ENCODE assay signal across 9 cellular contexts in the genomic region with DNA sequence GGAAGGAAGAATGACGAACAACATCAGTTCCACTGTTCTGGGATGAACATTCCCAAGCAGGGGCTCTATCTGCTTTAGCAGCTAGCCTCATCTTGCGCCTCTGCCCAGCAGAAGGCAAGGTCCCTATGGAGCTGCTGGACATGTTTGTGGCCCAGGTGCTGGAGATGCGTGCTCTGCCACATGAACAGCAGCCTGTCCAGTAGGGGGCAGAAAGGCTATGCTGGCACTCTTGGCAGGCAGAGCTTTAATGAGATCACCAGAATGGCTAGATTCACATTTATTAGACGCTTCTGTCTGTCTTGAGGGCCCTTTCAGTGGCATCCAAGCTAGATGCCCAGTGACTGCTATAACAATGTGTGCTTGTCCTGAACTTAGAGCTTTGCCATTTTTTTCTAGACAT.
DNase-seq lines count a peak whose midpoint lies in the region; ATAC-seq, FAIRE-seq and TF ChIP-seq lines count a peak whose summit lies in the region.
"Had no signal": no experiment of that assay in that cellular context is flagged by ENCODE, and none has a peak within 500 bp of the region (broad histone marks: within the 10 kb centered on the region; RNA-seq: fewer than 3 reads in every experiment).

No MANE protein-coding gene starts in this region.

- DNase-seq in AG20443 (ENCODE audit: low spot score) (peak; percentile 14), RCC 7860 (ENCODE audit: low spot score) (peak; percentile 11), cardiac muscle cell (ENCODE audit: low read depth in 1 of 2, low spot score in 1 of 2) (peak; percentile 32 to 68), upper lobe of right lung (no peak), NCI-H1436 (lab: John Stamatoyannopoulos, UW) (no peak), suprapubic skin (ENCODE audit: low spot score in 2 of 2) (no peak), small intestine (no peak)

- intact Hi-C loops in upper lobe of right lung (cut with DNase I), result no loop called here

- peak; percentile 64 for ATAC-seq in GM21786 (IDR thresholded peaks at IDR 0.05; ENCODE audit: unreplicated experiment)
- ATAC-seq in upper lobe of right lung, result peak; percentile 35

- H3K36me3 ChIP-seq in cardiac muscle cell (no peaks in the 10 kb centered on the region), upper lobe of right lung (no peaks in the 10 kb centered on the region), suprapubic skin (no peaks in the 10 kb centered on the region), small intestine (ENCODE audit: control insufficient read depth in 2 of 2, insufficient read depth in 2 of 2, low read length in 2 of 2) (no peaks in the 10 kb centered on the region)

- H3K9me3 ChIP-seq in cardiac muscle cell (ENCODE audit: low read depth), result no peaks in the 10 kb centered on the region
- H3K9me3 ChIP-seq in upper lobe of right lung, result no peaks in the 10 kb centered on the region
- H3K9me3 ChIP-seq in suprapubic skin, result no peaks in the 10 kb centered on the region
- H3K9me3 ChIP-seq in small intestine (ENCODE audit: control insufficient read depth, low read depth), result no peaks in the 10 kb centered on the region

- 81% methylated on average over 4 of the region's 4 CpGs for WGBS in suprapubic skin
- WGBS in small intestine, 3 donors, result 40 to 69% (median 56%) methylated on average over 4 of the region's 4 CpGs

- no peak for TF ChIP-seq POLR2A in suprapubic skin (IDR thresholded peaks at IDR 0.05)

- H3K4me3 ChIP-seq in cardiac muscle cell (no peak overlapping the region), upper lobe of right lung (no peak overlapping the region), suprapubic skin (no peak overlapping the region), small intestine (ENCODE audit: low read depth in 1 of 2, low read length in 2 of 2) (no peak overlapping the region)

- no peak for FAIRE-seq in RCC 7860 (lab: Jason Lieb, UNC)
- no peak for FAIRE-seq in small intestine (lab: Jason Lieb, UNC)

- no peak for TF ChIP-seq EP300 in suprapubic skin (IDR thresholded peaks at IDR 0.05)

- TF ChIP-seq CTCF in cardiac muscle cell (IDR thresholded peaks at IDR 0.05; ENCODE audit: low read depth, low read length) (peak; percentile 37), upper lobe of right lung (IDR thresholded peaks at IDR 0.05) (peak; percentile 9), suprapubic skin (IDR thresholded peaks at IDR 0.05) (no peak)

- H3K27me3 ChIP-seq in cardiac muscle cell (no peaks in the 10 kb centered on the region), upper lobe of right lung (no peaks in the 10 kb centered on the region), suprapubic skin (no peaks in the 10 kb centered on the region), small intestine (ENCODE audit: control insufficient read depth in 2 of 2, insufficient read depth in 2 of 2, low read length in 2 of 2) (no peaks in the 10 kb centered on the region)

- H3K4me1 ChIP-seq in cardiac muscle cell (ENCODE audit: low read depth), result no peaks in the 10 kb centered on the region
- no peaks in the 10 kb centered on the region for H3K4me1 ChIP-seq in upper lobe of right lung
- no peaks in the 10 kb centered on the region for H3K4me1 ChIP-seq in suprapubic skin
- no peaks in the 10 kb centered on the region for H3K4me1 ChIP-seq in small intestine (ENCODE audit: control insufficient read depth in 2 of 2, insufficient read depth in 1 of 2, low read depth in 1 of 2, low read length in 1 of 2)

- H3K27ac ChIP-seq in cardiac muscle cell (no peak overlapping the region), upper lobe of right lung (no peak overlapping the region), suprapubic skin (no peak overlapping the region), small intestine (ENCODE audit: low read depth in 1 of 2, low read length in 1 of 2) (no peak overlapping the region)
- H3K27ac ChIP-seq: epithelial cell of prostate had no signal

Comparison
In these comparisons a context has a peak if more than half of its experiments do, and no peak if none do; other contexts are left out.
1. DNase-seq: peak in AG20443 (single experiment), RCC 7860 (single experiment) and cardiac muscle cell (2 of 2); none in upper lobe of right lung (single experiment), NCI-H1436 (single experiment), suprapubic skin (0 of 2) and small intestine (single experiment).
2. CTCF ChIP-seq: peak in cardiac muscle cell (single experiment) and upper lobe of right lung (single experiment); none in suprapubic skin (0 of 2).